Comparison of ENCODE assay signal across 15 cellular contexts in the genomic region with DNA sequence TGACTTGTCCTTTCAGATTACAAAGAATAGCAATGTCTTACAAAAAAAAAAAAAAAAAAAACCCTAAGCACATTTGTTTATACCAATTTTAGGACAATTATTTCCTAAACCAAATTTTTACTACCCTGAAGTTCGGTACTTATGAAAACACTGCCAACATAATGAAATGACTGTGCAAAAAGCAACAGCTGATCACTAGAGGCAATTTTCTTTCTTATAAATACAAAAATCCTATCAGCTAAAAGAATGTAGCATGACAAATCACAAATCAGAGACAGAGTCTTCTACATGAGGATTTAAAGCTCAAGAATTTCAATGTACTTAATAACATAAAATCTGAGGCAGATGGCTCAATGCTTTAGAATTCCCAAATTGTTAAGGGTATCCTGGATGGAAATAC.
DNase-seq lines count a peak whose midpoint lies in the region; ATAC-seq and TF ChIP-seq lines count a peak whose summit lies in the region.
"Had no signal": no experiment of that assay in that cellular context is flagged by ENCODE, and none has a peak within 500 bp of the region (broad histone marks: within the 10 kb centered on the region; RNA-seq: fewer than 3 reads in every experiment).

No MANE protein-coding gene starts in this region.

- H3K9me1 ChIP-seq in IMR-90 (ENCODE audit: insufficient read depth, low read length) = peaks cover 4% of the 10 kb centered on the region

- no peak for TF ChIP-seq POLR2A in IMR-90 (IDR thresholded peaks at IDR 0.05; ENCODE audit: low read depth, low read length)

- peaks cover 56% of the 10 kb centered on the region for H3K4me1 Mint-ChIP-seq in mesothelial cell of epicardium
- H3K4me1 Mint-ChIP-seq: CD14-positive monocyte had no signal

- H3K4me2 ChIP-seq in IMR-90 (ENCODE audit: low read depth, low read length) = no peak overlapping the region
- H3K4me2 ChIP-seq: A549 had no signal

- H3K27me3 ChIP-seq in IMR-90 (ENCODE audit: control insufficient read depth, insufficient read depth, low read length) (no peaks in the 10 kb centered on the region), psoas muscle (ENCODE audit: insufficient read depth in 3 of 3, low read length in 2 of 3) (no peaks in the 10 kb centered on the region)

- peak overlapping the region; percentile 86 for H3K27ac Mint-ChIP-seq in mesothelial cell of epicardium
- H3K27ac Mint-ChIP-seq: CD14-positive monocyte; CD8-positive, alpha-beta T cell had no signal

- no peak; the same call in 1 of the 2 replicates for ATAC-seq in IMR-90 (ENCODE audit: low read depth)
- no peak for ATAC-seq in GM21529 (IDR thresholded peaks at IDR 0.05; ENCODE audit: unreplicated experiment)
- ATAC-seq in GM18517 (IDR thresholded peaks at IDR 0.05; ENCODE audit: unreplicated experiment) = no peak
- no peak for ATAC-seq in psoas muscle
- ATAC-seq: A549; CD8-positive, alpha-beta T cell; HepG2 had no signal

- no peak overlapping the region for H2AFZ ChIP-seq in IMR-90 (replicated peaks; ENCODE audit: low read length, poor library complexity)

- in situ Hi-C loops in IMR-90 (cut with MboI; ENCODE audit: low sequenced_read_pairs) = no loop called here

- no peak overlapping the region for H2BK5ac ChIP-seq in IMR-90 (ENCODE audit: low read depth, low read length, poor library complexity, severe bottlenecking)

- H2BK120ac ChIP-seq in IMR-90 (ENCODE audit: low read depth, low read length) = no peak overlapping the region

- intact Hi-C loops in IMR-90 (cut with micrococcal nuclease) = no loop called here
- intact Hi-C loops in psoas muscle (cut with DNase I) = no loop called here

- H3K9ac ChIP-seq in IMR-90 (ENCODE audit: low read depth, low read length) = no peak overlapping the region

- H3K4me3 ChIP-seq in IMR-90 (ENCODE audit: insufficient read depth, low read depth, low read length) (no peak overlapping the region), psoas muscle (no peak overlapping the region)
- H3K4me3 ChIP-seq: A549 had no signal

- dilution Hi-C loops in IMR-90 (cut with HindIII; ENCODE audit: low sequenced_read_pairs, unreplicated experiment) = no loop called here

- no peak overlapping the region for H2BK15ac ChIP-seq in IMR-90 (ENCODE audit: low read depth, low read length)

- no peak overlapping the region for H2AK5ac ChIP-seq in IMR-90 (ENCODE audit: low read depth, low read length)

- no peaks in the 10 kb centered on the region for H3K36me3 Mint-ChIP-seq in mesothelial cell of epicardium
- H3K36me3 Mint-ChIP-seq: CD14-positive monocyte; CD8-positive, alpha-beta T cell had no signal

- H3K36me3 ChIP-seq in IMR-90 (ENCODE audit: control insufficient read depth, insufficient read depth, low read length) (no peaks in the 10 kb centered on the region), psoas muscle (ENCODE audit: insufficient read depth in 1 of 2, low read depth in 1 of 2) (no peaks in the 10 kb centered on the region)

- peak; percentile 24 for DNase-seq in IMR-90
- peak; percentile 65 for DNase-seq in dedifferentiated amniotic fluid mesenchymal stem cell (ENCODE audit: extremely low spot score)
- no peak for DNase-seq in mesothelial cell of epicardium (ENCODE audit: low spot score in 2 of 2, unreplicated experiment in 2 of 2)
- DNase-seq in psoas muscle = no peak
- DNase-seq: CD8-positive, alpha-beta T cell; COR-L47; DMS153; DMS79 treated with DMSO at 0.1 percent for 48 hours; GDM1; HCEC 1CT had no signal

- H3K9me3 ChIP-seq in IMR-90 (ENCODE audit: control insufficient read depth, insufficient read depth, low read length) (peaks cover 2% of the 10 kb centered on the region), psoas muscle (no peaks in the 10 kb centered on the region)
- H3K9me3 ChIP-seq: A549 had no signal

- peaks cover 11% of the 10 kb centered on the region for H3K9me3 Mint-ChIP-seq in mesothelial cell of epicardium
- H3K9me3 Mint-ChIP-seq: CD8-positive, alpha-beta T cell had no signal

- CTCF ChIA-PET in IMR-90 (lab: Yijun Ruan, JAX) = no interaction called here

- POLR2A ChIA-PET in IMR-90 (lab: Charles Lee; ENCODE audit: unreplicated experiment) = no interaction called here

- no peak overlapping the region for H3K4ac ChIP-seq in IMR-90 (ENCODE audit: low read depth, low read length)

- no peak overlapping the region for H2AK9ac ChIP-seq in IMR-90 (replicated peaks; ENCODE audit: low read depth, low read length, poor library complexity)

- no peak for TF ChIP-seq CTCF in IMR-90 (conservative IDR thresholded peaks at IDR 0.05; ENCODE audit: low read depth, low read length)
- no peak for TF ChIP-seq CTCF in mesothelial cell of epicardium (IDR thresholded peaks at IDR 0.05; ENCODE audit: unreplicated experiment)
- TF ChIP-seq CTCF in psoas muscle (IDR thresholded peaks at IDR 0.05) = no peak

- no CpG with 5 or more reads among the region's 1 CpG for WGBS in IMR-90 (ENCODE audit: extremely low coverage in 2 of 2, insufficient read length in 1 of 2), 2 experiments
- 39 to 74% (median 43%) methylated on average over 1 of the region's 1 CpG for WGBS in psoas muscle, 3 donors

- H3K27me3 Mint-ChIP-seq in mesothelial cell of epicardium (ENCODE audit: low read depth) = no peaks in the 10 kb centered on the region

- H3K18ac ChIP-seq in IMR-90 (ENCODE audit: low read depth, low read length) = no peak overlapping the region

- H3K27ac ChIP-seq in IMR-90 (ENCODE audit: insufficient read depth, low read length) = no peak overlapping the region
- no peak overlapping the region for H3K27ac ChIP-seq in psoas muscle
- H3K27ac ChIP-seq: A549 had no signal

- no peaks in the 10 kb centered on the region; the same call in 1 of the 2 replicates for H4K20me1 ChIP-seq in IMR-90 (ENCODE audit: insufficient read depth, low read length)

- no peak overlapping the region for H4K8ac ChIP-seq in IMR-90 (ENCODE audit: low read depth in 2 of 2, low read length in 2 of 2)

- peaks cover 32 to 35% of the 10 kb centered on the region in 2 experiments for H3K79me1 ChIP-seq in IMR-90 (ENCODE audit: low read depth in 1 of 2, low read length in 2 of 2)

- BruUV-seq in IMR-90 (replicated peaks; lab: Mats Ljungman, UMichigan) = no TSS peak

- TF ChIP-seq RAD21 in IMR-90 (IDR thresholded peaks at IDR 0.05; ENCODE audit: low read length) = no peak

- H3K4me1 ChIP-seq in IMR-90 (ENCODE audit: control insufficient read depth, insufficient read depth, low read length) = peaks cover under 1% of the 10 kb centered on the region
- H3K4me1 ChIP-seq in psoas muscle = no peaks in the 10 kb centered on the region
- H3K4me1 ChIP-seq: A549 had no signal

- H2BK20ac ChIP-seq in IMR-90 (ENCODE audit: low read depth, low read length) = no peak overlapping the region

- H3K56ac ChIP-seq in IMR-90 (ENCODE audit: extremely low read depth, insufficient read depth, low read length) = no peak overlapping the region

- H3K4me3 Mint-ChIP-seq in mesothelial cell of epicardium = no peak overlapping the region
- H3K4me3 Mint-ChIP-seq: CD14-positive monocyte; CD8-positive, alpha-beta T cell had no signal

- no peak overlapping the region for H3K14ac ChIP-seq in IMR-90 (replicated peaks; ENCODE audit: low read depth, low read length)

- H3K23ac ChIP-seq in IMR-90 (ENCODE audit: low read depth, low read length) = no peak overlapping the region

- no peak overlapping the region for H4K5ac ChIP-seq in IMR-90 (ENCODE audit: low read depth, low read length)

- no peak overlapping the region for H4K91ac ChIP-seq in IMR-90 (ENCODE audit: insufficient read depth, low read depth, low read length)

TF ChIP-seq in IMR-90, 13 proteins besides CTCF, POLR2A, EP300 and RAD21:
- TF ChIP-seq MXI1 (IDR thresholded peaks at IDR 0.05; ENCODE audit: borderline replicate concordance, low read depth, low read length) = no peak
- TF ChIP-seq MAFK (IDR thresholded peaks at IDR 0.05; ENCODE audit: low read depth, low read length) = no peak
- TF ChIP-seq MAZ (IDR thresholded peaks at IDR 0.05; ENCODE audit: borderline replicate concordance, low read depth, low read length) = no peak
- no peak for TF ChIP-seq FOS (IDR thresholded peaks at IDR 0.05; ENCODE audit: low read depth, low read length)

Comparison
In these comparisons a context has a peak if more than half of its experiments do, and no peak if none do; other contexts are left out.
1. DNase-seq: peak in IMR-90 (single experiment) and dedifferentiated amniotic fluid mesenchymal stem cell (single experiment); none in mesothelial cell of epicardium (0 of 2) and psoas muscle (0 of 2).